ENCODE assay signal across 25 cellular contexts in the genomic region with DNA sequence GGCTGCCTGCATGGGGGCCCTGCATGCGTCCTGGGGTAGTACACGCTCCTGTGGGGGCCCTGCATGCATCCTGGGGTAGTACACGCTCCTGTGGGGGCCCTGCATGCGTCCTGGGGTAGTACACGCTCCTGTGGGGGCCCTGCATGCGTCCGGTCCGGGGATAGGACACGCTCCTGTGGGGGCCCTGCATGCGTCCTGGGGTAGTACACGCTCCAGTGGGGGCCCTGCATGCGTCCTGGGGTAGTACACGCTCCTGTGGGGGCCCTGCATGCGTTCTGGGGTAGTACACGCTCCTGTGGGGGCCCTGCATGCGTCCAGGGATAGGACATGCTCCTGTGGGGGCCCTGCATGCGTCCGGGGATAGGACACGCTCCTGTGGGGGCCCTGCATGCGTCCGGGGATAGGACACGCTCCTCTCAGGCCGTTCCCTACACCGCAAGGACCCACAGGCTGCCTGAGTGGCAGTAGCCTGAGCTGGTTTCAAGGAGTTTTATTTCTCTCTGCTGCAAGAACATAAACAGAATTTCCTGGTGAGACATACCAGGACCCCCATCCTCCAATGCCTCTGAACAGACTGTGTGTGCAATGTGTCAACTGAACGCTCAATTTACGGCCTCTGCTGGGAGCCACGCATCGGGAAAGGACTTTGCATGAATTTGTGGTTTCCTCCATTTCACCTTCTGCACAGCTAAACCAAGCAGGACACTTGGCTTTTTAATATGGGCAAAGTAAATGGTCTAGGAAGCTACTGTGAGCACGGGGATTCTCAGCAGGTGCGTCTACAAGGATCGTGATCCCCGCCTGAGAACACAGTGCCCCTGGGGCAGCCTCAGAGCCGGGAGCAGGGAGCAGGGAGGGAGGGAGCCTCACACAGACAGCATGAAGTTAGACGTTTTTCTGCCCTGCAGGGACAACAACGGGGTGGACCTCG. TPM values are rescaled to one million over a fixed set of nuclear protein-coding genes. Genes with fewer than 3 reads are reported as not detected.
"Had no signal": no experiment of that assay in that cellular context is flagged by ENCODE, and none has a peak within 500 bp of the region (broad histone marks: within the 10 kb centered on the region; RNA-seq: fewer than 3 reads in every experiment).

No MANE protein-coding gene starts in this region.

- H3K9me3 ChIP-seq: body of pancreas had no signal

- H3K27ac ChIP-seq: body of pancreas, KMS-11 had no signal

- DNase-seq: activated CD4-positive, alpha-beta T cell treated with anti-CD3 and anti-CD28 coated beads for 48 hours; activated CD4-positive, alpha-beta T cell treated with anti-CD3 and anti-CD28 coated beads, Interleukin-2, amount 50 U/mL, for 4 hours; activated CD4-positive, CD25-positive, alpha-beta regulatory T cell treated with anti-CD3 and anti-CD28 coated beads, Interleukin-2, amount 50 U/mL, for 72 hours; activated CD8-positive, alpha-beta memory T cell treated with anti-CD3 and anti-CD28 coated beads, Interleukin-2, amount 50 U/mL, for 48 hours; activated CD8-positive, alpha-beta T cell treated with anti-CD3 and anti-CD28 coated beads, Interleukin-2, amount 10 ng/mL, durations not matched to agents 7 days and 5 days; activated effector memory CD4-positive, alpha-beta T cell treated with Interleukin-2 at 50 U/mL for 16 hours; activated naive CD4-positive, alpha-beta T cell; activated T-cell treated with anti-CD3 and anti-CD28 coated beads, Interleukin-2, amount 50 U/mL, for 1 hour; aorta; body of pancreas; NCI-H1092; NCI-H1417 treated with DMSO at 0.1 percent for 48 hours; NCI-H2029; NCI-H345; NCI-H510A treated with DMSO at 0.1 percent for 48 hours; SIG-M5; T-helper 17 cell; T-helper 9 cell had no signal

- ATAC-seq: activated CD8-positive, alpha-beta T cell treated with anti-CD3 and anti-CD28 coated beads, Interleukin-2, amount 10 ng/mL, durations not matched to agents 7 days and 5 days; body of pancreas; PC-3; T-helper 17 cell; WTC11 had no signal

- H3K4me3 ChIP-seq: body of pancreas had no signal

- H3K4me2 ChIP-seq: KMS-11 had no signal

- H3K9ac ChIP-seq: KMS-11 had no signal

- H3K4me1 ChIP-seq: body of pancreas had no signal

- FAIRE-seq: bronchial epithelial cell, RCC 7860 had no signal

RNA-seq across cellular contexts. Expression of a gene that starts 51.4 kb away (rescaled TPM):
- total RNA-seq: activated CD8-positive, alpha-beta T cell treated with anti-CD3 and anti-CD28 coated beads, Interleukin-2, amount 10 ng/mL, durations not matched to agents 7 days and 5 days; activated T-helper 1 cell treated with anti-CD3 and anti-CD28 coated beads, Interleukin-12 subunit alpha, Interleukin-12 subunit beta, Interleukin-2, Interleukin-4 antibody, amounts not matched to agents 30 ng/mL and 10 ng/mL and 1 ng/mL, durations not matched to agents 14 hours and 24 hours and 36 hours; body of pancreas; bronchial epithelial cell; MCF 10A; PC-3; T-helper 17 cell had no signal
